Comparison of ENCODE assay signal across 6 cellular contexts in the genomic region with DNA sequence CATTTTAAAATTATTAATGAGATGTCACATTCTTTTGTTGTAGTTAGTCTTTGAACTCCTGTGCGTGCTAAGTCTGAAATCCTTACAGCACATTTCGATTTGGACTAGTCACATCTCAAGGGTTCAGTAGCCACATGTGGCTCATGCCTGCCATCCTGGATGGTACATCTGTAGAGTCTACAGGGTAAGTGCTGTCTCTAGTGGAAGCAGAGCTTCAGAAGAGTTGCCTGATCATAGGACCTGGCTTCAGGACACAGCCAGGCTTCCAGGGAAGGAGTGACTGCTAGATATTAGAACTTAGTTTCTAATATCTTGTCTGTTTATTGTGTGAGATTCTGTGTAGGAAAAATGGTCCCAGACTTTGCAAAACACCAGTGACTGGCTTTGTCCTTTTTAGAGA.
A peak's percentile ranks its signal among the peaks of the same experiment; 100 is the strongest.
DNase-seq lines count a peak whose midpoint lies in the region; ATAC-seq, FAIRE-seq and TF ChIP-seq lines count a peak whose summit lies in the region.
"Not testable (repeated sequence)": the region's sequence is repeated elsewhere in the genome, so short reads cannot be mapped to it uniquely, and the experiment has no call there.

No MANE protein-coding gene starts in this region.

- POLR2A ChIA-PET in K562 (lab: Yijun Ruan, JAX): not testable (repeated sequence)

- H3K4me3 ChIP-seq in K562; heart left ventricle; left ventricle myocardium inferior; right cardiac atrium (ENCODE audit: low read length): not testable (repeated sequence)

- H3K9me1 ChIP-seq in K562 (ENCODE audit: control insufficient read depth, insufficient read depth, low read length): not testable (repeated sequence)

- not testable (repeated sequence) for H3K4me2 ChIP-seq in K562 (ENCODE audit: insufficient read depth, low read length)

- not testable (repeated sequence) for DNase-seq in K562 (ENCODE audit: extremely low read depth in 1 of 4, low spot score in 3 of 4); Right ventricle myocardium inferior (ENCODE audit: missing footprints); heart left ventricle; left ventricle myocardium inferior; right cardiac atrium; sciatic nerve (ENCODE audit: low spot score)

- H3K27me3 ChIP-seq in K562 (ENCODE audit: control insufficient read depth in 2 of 2, insufficient read depth in 2 of 2, low read length in 2 of 2); heart left ventricle; left ventricle myocardium inferior (ENCODE audit: low read depth); right cardiac atrium (ENCODE audit: control insufficient read depth, insufficient read depth): not testable (repeated sequence)

- H3K79me2 ChIP-seq in K562 (ENCODE audit: control insufficient read depth, insufficient read depth, low read length): not testable (repeated sequence)

- intact Hi-C loops in K562 (cut with micrococcal nuclease); Right ventricle myocardium inferior (cut with DNase I); heart left ventricle (cut with DNase I); left ventricle myocardium inferior (cut with micrococcal nuclease); right cardiac atrium (cut with DNase I); sciatic nerve (cut with DNase I): not testable (repeated sequence)

- not testable (repeated sequence) for H3K9me3 ChIP-seq in K562 (replicated peaks; ENCODE audit: control insufficient read depth, insufficient read depth, low read depth, low read length); heart left ventricle; left ventricle myocardium inferior (replicated peaks); right cardiac atrium (ENCODE audit: control insufficient read depth, low read length)

- H2AFZ ChIP-seq in K562 (ENCODE audit: low read depth, low read length): not testable (repeated sequence)

- not testable (repeated sequence) for H3K27ac ChIP-seq in K562 (ENCODE audit: extremely low read depth, low read depth, low read length); right cardiac atrium (ENCODE audit: low read length)
- H3K27ac ChIP-seq in heart left ventricle: peak overlapping the region in 1 of 12 donors; percentile 61
- peak overlapping the region; percentile 65 for H3K27ac ChIP-seq in left ventricle myocardium inferior (replicated peaks)

- peak; percentile 37; the same call in 2 of the 3 replicates for ATAC-seq in K562
- peak; percentile 30 for ATAC-seq in Right ventricle myocardium inferior
- peak in 3 of 4 donors; percentile 23 to 54 (median 43) for ATAC-seq in heart left ventricle
- peak; percentile 26 to 28 for ATAC-seq in right cardiac atrium
- ATAC-seq in sciatic nerve: peak; percentile 26

- no CpG with 5 or more reads among the region's 2 CpGs for WGBS in K562 (ENCODE audit: insufficient coverage, low coverage, missing lambda C conversion rate)
- WGBS in heart left ventricle, 4 donors: no CpG with 5 or more reads among the region's 2 CpGs
- WGBS in right cardiac atrium: no CpG with 5 or more reads among the region's 2 CpGs

- H3K4me1 ChIP-seq in K562 (replicated peaks in 1 of 2; ENCODE audit: control insufficient read depth in 2 of 2, insufficient read depth in 2 of 2, low read length in 2 of 2); heart left ventricle; left ventricle myocardium inferior; right cardiac atrium (ENCODE audit: control insufficient read depth, insufficient read depth, low read length): not testable (repeated sequence)

- not testable (repeated sequence) for FAIRE-seq in K562 (lab: Jason Lieb, UNC)

- not testable (repeated sequence) for TF ChIP-seq RAD21 in K562 (CRISPR knock-in tag; conservative IDR thresholded peaks at IDR 0.05 in 1 of 2, IDR thresholded peaks at IDR 0.05 in 1 of 2)

- CTCF ChIA-PET in K562 (lab: Yijun Ruan, JAX; ENCODE audit: low intra/inter-chr PET ratio): not testable (repeated sequence)

- not testable (repeated sequence) for H3K36me3 ChIP-seq in K562 (ENCODE audit: control insufficient read depth, insufficient read depth, low read length); heart left ventricle; left ventricle myocardium inferior

- H4K20me1 ChIP-seq in K562 (replicated peaks; ENCODE audit: control insufficient read depth, insufficient read depth, low read length): not testable (repeated sequence)

- not testable (repeated sequence) for BruUV-seq in K562 (replicated peaks; lab: Mats Ljungman, UMichigan)

- in situ Hi-C loops in K562 (cut with MboI): loop anchor here (25.0 kb wide), 1 partner anchor 296 kb away; no protein-coding TSS in a partner anchor

- not testable (repeated sequence) for H3K9ac ChIP-seq in K562 (ENCODE audit: insufficient read depth in 1 of 2, low read depth in 2 of 2, low read length in 2 of 2)

- not testable (repeated sequence) for TF ChIP-seq EP300 in K562 (IDR thresholded peaks at IDR 0.05; ENCODE audit: low read length)

- TF ChIP-seq CTCF in K562 (IDR thresholded peaks at IDR 0.05 in 2 of 3, conservative IDR thresholded peaks at IDR 0.05 in 1 of 3; ENCODE audit: insufficient read depth in 2 of 3, low read depth in 1 of 3, low read length in 3 of 3); heart left ventricle (IDR thresholded peaks at IDR 0.05); left ventricle myocardium inferior (IDR thresholded peaks at IDR 0.05; ENCODE audit: borderline replicate concordance): not testable (repeated sequence)

- TF ChIP-seq POLR2A in K562 (conservative IDR thresholded peaks at IDR 0.05); heart left ventricle (IDR thresholded peaks at IDR 0.05): not testable (repeated sequence)
